Comparison of ENCODE assay signal across 1 cellular context in genomic region chr3:58008140-58009025, GRCh38.
TF ChIP-seq lines count a peak whose summit lies in the region.

Gene FLNB, plus strand, starts transcription at chr3:58008422. Its CDS starts 143 bp downstream, at chr3:58008565.

TF ChIP-seq in K562, 482 proteins besides CTCF, POLR2A, EP300 and RAD21 (continued from another document and continues in another):
- TF ChIP-seq ZNF280A (IDR thresholded peaks at IDR 0.05; ENCODE audit: low read depth, partially characterized antibody) (no peak), HOXB6 (CRISPR knock-in tag; IDR thresholded peaks at IDR 0.05; ENCODE audit: borderline replicate concordance) (no peak), ZFX (CRISPR knock-in tag; IDR thresholded peaks at IDR 0.05) (peak; percentile 39), PRPF4 (IDR thresholded peaks at IDR 0.05; ENCODE audit: insufficient read depth, low read depth, low read length, poor library complexity, severe bottlenecking) (no peak), ZKSCAN8 (CRISPR knock-in tag; IDR thresholded peaks at IDR 0.05) (0 out of 2 replicates have a peak, but pooled peaks have one; percentile 55), SMC3 (conservative IDR thresholded peaks at IDR 0.05; ENCODE audit: insufficient read depth, low read depth, low read length) (peak; percentile 56; the same call in 1 of the 2 replicates), MAZ (CRISPR knock-in tag; conservative IDR thresholded peaks at IDR 0.05 in 1 of 2, IDR thresholded peaks at IDR 0.05 in 1 of 2) (peak in 1 of 2 experiments; percentile 30; a peak in 1 of 4 replicates), RUNX1 (IDR thresholded peaks at IDR 0.05; ENCODE audit: low read depth) (no peak), ADNP (tag; IDR thresholded peaks at IDR 0.05) (peak; percentile 88), FUS (optimal IDR thresholded peaks at IDR 0.05; ENCODE audit: low read depth, low read length) (no peak), CTBP1 (IDR thresholded peaks at IDR 0.05; ENCODE audit: borderline replicate concordance) (peak; percentile 56; the same call in 1 of the 2 replicates), RBM14 (IDR thresholded peaks at IDR 0.05; ENCODE audit: borderline replicate concordance, insufficient read depth, low read depth, low read length) (no peak), HNRNPUL1 (IDR thresholded peaks at IDR 0.05; ENCODE audit: low read length) (no peak), FOXJ2 (tag; IDR thresholded peaks at IDR 0.05) (no peak), ZC3H8 (IDR thresholded peaks at IDR 0.05) (no peak), FOXM1 (IDR thresholded peaks at IDR 0.05; ENCODE audit: low read depth) (no peak), FOXM1 (CRISPR knock-in tag; IDR thresholded peaks at IDR 0.05; ENCODE audit: low read depth) (0 out of 2 replicates have a peak, but pooled peaks have one; percentile 29), PHB (CRISPR knock-in tag; IDR thresholded peaks at IDR 0.05) (no peak), HDAC6 (IDR thresholded peaks at IDR 0.05; ENCODE audit: low read depth, low read length) (no peak), KLF6 (CRISPR knock-in tag; IDR thresholded peaks at IDR 0.05; ENCODE audit: borderline replicate concordance) (no peak), CC2D1A (IDR thresholded peaks at IDR 0.05) (no peak), FOXO4 (CRISPR knock-in tag; IDR thresholded peaks at IDR 0.05) (no peak), ESRRA (IDR thresholded peaks at IDR 0.05; ENCODE audit: borderline replicate concordance, low read depth) (no peak), ZNF143 (CRISPR knock-in tag; IDR thresholded peaks at IDR 0.05) (no peak), POLR3G (IDR thresholded peaks at IDR 0.05; ENCODE audit: extremely low read depth, insufficient read length, insufficient replicate concordance) (no peak), GTF3C2 (IDR thresholded peaks at IDR 0.05; ENCODE audit: borderline replicate concordance, extremely low read depth, insufficient read length) (peak; percentile 89), DMBX1 (CRISPR knock-in tag; IDR thresholded peaks at IDR 0.05; ENCODE audit: borderline replicate concordance) (no peak), RHOXF2B (CRISPR knock-in tag; conservative IDR thresholded peaks at IDR 0.05) (no peak), ID3 (CRISPR knock-in tag; IDR thresholded peaks at IDR 0.05) (no peak), ID3 (tag; IDR thresholded peaks at IDR 0.05) (no peak), TBP (optimal IDR thresholded peaks at IDR 0.05; ENCODE audit: low read depth, low read length) (peak; percentile 82), ZNF584 (CRISPR knock-in tag; IDR thresholded peaks at IDR 0.05; ENCODE audit: low read depth) (no peak), ZNF197 (CRISPR knock-in tag; IDR thresholded peaks at IDR 0.05; ENCODE audit: low read depth) (no peak), THRAP3 (IDR thresholded peaks at IDR 0.05; ENCODE audit: borderline replicate concordance) (no peak), HDAC8 (tag; IDR thresholded peaks at IDR 0.05) (no peak), SOX6 (IDR thresholded peaks at IDR 0.05) (no peak), LCOR (CRISPR knock-in tag; IDR thresholded peaks at IDR 0.05) (peak; percentile 18; the same call in 1 of the 2 replicates), ZNF277 (CRISPR knock-in tag; IDR thresholded peaks at IDR 0.05; ENCODE audit: borderline replicate concordance) (no peak), HMGN3 (IDR thresholded peaks at IDR 0.05; ENCODE audit: borderline replicate concordance, extremely low read depth, insufficient read length, low read depth, low read length) (peak; percentile 36), FOXP1 (CRISPR knock-in tag; IDR thresholded peaks at IDR 0.05) (peak; percentile 32; the same call in 1 of the 2 replicates), ZFP91 (CRISPR knock-in tag; IDR thresholded peaks at IDR 0.05) (no peak), DACH1 (IDR thresholded peaks at IDR 0.05; ENCODE audit: partially characterized antibody) (no peak), ZNF830 (CRISPR knock-in tag; IDR thresholded peaks at IDR 0.05) (no peak), IFI16 (CRISPR knock-in tag; IDR thresholded peaks at IDR 0.05) (no peak), HMG20A (CRISPR knock-in tag; conservative IDR thresholded peaks at IDR 0.05) (no peak), MCM5 (IDR thresholded peaks at IDR 0.05; ENCODE audit: low read depth) (no peak), VEZF1 (CRISPR knock-in tag; IDR thresholded peaks at IDR 0.05) (peak; percentile 62), TAF1 (IDR thresholded peaks at IDR 0.05; ENCODE audit: control insufficient read depth, extremely low read depth, insufficient read depth, low read length, severe bottlenecking) (peak; percentile 54), ZNF140 (CRISPR knock-in tag; IDR thresholded peaks at IDR 0.05) (no peak), SUPT5H (IDR thresholded peaks at IDR 0.05) (peak; percentile 63), SREBF2 (CRISPR knock-in tag; IDR thresholded peaks at IDR 0.05) (no peak), SIX5 (IDR thresholded peaks at IDR 0.05; ENCODE audit: borderline replicate concordance in 1 of 2, insufficient read depth in 1 of 2, low read depth in 1 of 2, low read length in 2 of 2) (no peak), ZNF24 (IDR thresholded peaks at IDR 0.05) (no peak), TBL1XR1 (IDR thresholded peaks at IDR 0.05; ENCODE audit: low read length in 2 of 2) (no peak), TCF7 (IDR thresholded peaks at IDR 0.05; ENCODE audit: borderline replicate concordance) (no peak), RBFOX2 (IDR thresholded peaks at IDR 0.05; ENCODE audit: low read depth, low read length) (peak; percentile 83), GATA2 (CRISPR knock-in tag; IDR thresholded peaks at IDR 0.05) (no peak), RCOR1 (IDR thresholded peaks at IDR 0.05; ENCODE audit: borderline replicate concordance in 1 of 2, low read depth in 2 of 2, low read length in 2 of 2) (no peak), MEIS2 (IDR thresholded peaks at IDR 0.05; ENCODE audit: partially characterized antibody) (no peak), ARID4B (CRISPR knock-in tag; IDR thresholded peaks at IDR 0.05) (peak; percentile 90), ZNF764 (CRISPR knock-in tag; IDR thresholded peaks at IDR 0.05; ENCODE audit: low read depth) (peak; percentile 50; the same call in 1 of the 2 replicates), ZC3H4 (CRISPR knock-in tag; IDR thresholded peaks at IDR 0.05; ENCODE audit: borderline replicate concordance) (0 out of 2 replicates have a peak, but pooled peaks have one; percentile 46)
